11 cellular contexts compared by ENCODE assay signal in the genomic region with DNA sequence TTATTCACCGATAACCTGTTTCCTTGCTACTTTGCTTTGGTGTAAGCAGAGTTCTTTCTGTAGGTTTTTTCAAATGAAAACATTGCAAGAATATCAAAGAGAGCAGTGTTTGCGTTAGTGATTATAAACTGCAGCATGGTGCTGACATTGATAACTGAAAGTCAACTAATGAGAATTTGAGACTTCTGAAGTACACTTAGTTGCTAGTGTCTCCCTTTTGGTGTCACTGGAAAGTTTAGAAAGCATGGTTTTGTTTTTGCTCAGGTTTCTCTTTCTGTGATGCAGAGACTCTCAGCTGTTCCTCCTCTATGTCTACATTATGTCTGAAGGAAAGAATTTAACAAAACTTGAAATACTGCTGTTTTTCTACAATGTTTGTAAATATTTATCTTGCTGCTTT.
A peak's percentile ranks its signal among the peaks of the same experiment; 100 is the strongest.
DNase-seq lines count a peak whose midpoint lies in the region; ATAC-seq and TF ChIP-seq lines count a peak whose summit lies in the region.
"Had no signal": no experiment of that assay in that cellular context is flagged by ENCODE, and none has a peak within 500 bp of the region (broad histone marks: within the 10 kb centered on the region; RNA-seq: fewer than 3 reads in every experiment).

No MANE protein-coding gene starts in this region.

- 76 to 85% methylated on average over 2 of the region's 2 CpGs for WGBS in testis, 2 donors

- no peak for DNase-seq in effector memory CD8-positive, alpha-beta T cell
- DNase-seq in glutamatergic neuron (no peak), testis (no peak), activated gamma-delta T cell treated with Interleukin-2 at 50 U/mL for 16 hours (no peak), mucosa of descending colon (no peak)
- DNase-seq: activated CD4-positive, alpha-beta T cell treated with anti-CD3 and anti-CD28 coated beads, Interleukin-2, amount 10 ng/mL, durations not matched to agents 7 days and 5 days had no signal

- ATAC-seq in GM18519 (IDR thresholded peaks at IDR 0.05; ENCODE audit: low FRiP score, unreplicated experiment) (peak; percentile 53), GM21423 (IDR thresholded peaks at IDR 0.05; ENCODE audit: unreplicated experiment) (peak; percentile 52), HG03280 (IDR thresholded peaks at IDR 0.05; ENCODE audit: unreplicated experiment) (peak; percentile 79), mucosa of descending colon (no peak)
- no peak for ATAC-seq in effector memory CD8-positive, alpha-beta T cell (replicated peaks)
- ATAC-seq: HCT116 had no signal

- peaks cover 42 to 46% of the 10 kb centered on the region in 2 donors for H3K4me1 Mint-ChIP-seq in effector memory CD8-positive, alpha-beta T cell (ENCODE audit: low read depth in 2 of 2)
- H3K4me1 Mint-ChIP-seq in glutamatergic neuron (ENCODE audit: low read depth, unreplicated experiment) = peaks cover 4% of the 10 kb centered on the region

- no peaks in the 10 kb centered on the region for H3K9me3 ChIP-seq in testis
- H3K9me3 ChIP-seq in mucosa of descending colon = no peaks in the 10 kb centered on the region

- intact Hi-C loops in testis (cut with DNase I; ENCODE audit: low total_unique reads) (no loop called here), mucosa of descending colon (cut with DNase I, micrococcal nuclease) (no loop called here)

- peaks cover 50% of the 10 kb centered on the region for H3K36me3 Mint-ChIP-seq in effector memory CD8-positive, alpha-beta T cell (ENCODE audit: insufficient read depth)
- H3K36me3 Mint-ChIP-seq in glutamatergic neuron (ENCODE audit: unreplicated experiment) = no peaks in the 10 kb centered on the region

- H3K27me3 Mint-ChIP-seq in effector memory CD8-positive, alpha-beta T cell = no peaks in the 10 kb centered on the region
- no peaks in the 10 kb centered on the region for H3K27me3 Mint-ChIP-seq in glutamatergic neuron (ENCODE audit: unreplicated experiment)
- H3K27me3 Mint-ChIP-seq: activated CD4-positive, alpha-beta T cell treated with anti-CD3 and anti-CD28 coated beads, Interleukin-2, amount 10 ng/mL, durations not matched to agents 7 days and 5 days had no signal

- H3K9me3 Mint-ChIP-seq in effector memory CD8-positive, alpha-beta T cell = no peaks in the 10 kb centered on the region
- no peaks in the 10 kb centered on the region for H3K9me3 Mint-ChIP-seq in glutamatergic neuron (ENCODE audit: unreplicated experiment)
- H3K9me3 Mint-ChIP-seq: activated CD4-positive, alpha-beta T cell treated with anti-CD3 and anti-CD28 coated beads, Interleukin-2, amount 10 ng/mL, durations not matched to agents 7 days and 5 days; mesothelial cell of epicardium had no signal

- no peaks in the 10 kb centered on the region for H3K27me3 ChIP-seq in testis

- TF ChIP-seq CTCF in glutamatergic neuron (IDR thresholded peaks at IDR 0.05; ENCODE audit: partially characterized antibody, unreplicated experiment) (no peak), testis (IDR thresholded peaks at IDR 0.05) (no peak), mucosa of descending colon (IDR thresholded peaks at IDR 0.05) (no peak)

- no peaks in the 10 kb centered on the region for H3K36me3 ChIP-seq in testis (ENCODE audit: low read depth, missing control alignments)
- H3K36me3 ChIP-seq in mucosa of descending colon (ENCODE audit: low read depth) = no peaks in the 10 kb centered on the region

- H3K27ac Mint-ChIP-seq in effector memory CD8-positive, alpha-beta T cell = peak overlapping the region; percentile 67 to 81
- no peak overlapping the region for H3K27ac Mint-ChIP-seq in glutamatergic neuron (ENCODE audit: unreplicated experiment)
- H3K27ac Mint-ChIP-seq: activated CD4-positive, alpha-beta T cell treated with anti-CD3 and anti-CD28 coated beads, Interleukin-2, amount 10 ng/mL, durations not matched to agents 7 days and 5 days had no signal

- peaks cover 30% of the 10 kb centered on the region for H3K4me1 ChIP-seq in testis
- peaks cover 22% of the 10 kb centered on the region for H3K4me1 ChIP-seq in mucosa of descending colon (ENCODE audit: low read depth)

- no peak overlapping the region for H3K4me3 Mint-ChIP-seq in effector memory CD8-positive, alpha-beta T cell
- no peak overlapping the region for H3K4me3 Mint-ChIP-seq in glutamatergic neuron (ENCODE audit: unreplicated experiment)
- H3K4me3 Mint-ChIP-seq: activated CD4-positive, alpha-beta T cell treated with anti-CD3 and anti-CD28 coated beads, Interleukin-2, amount 10 ng/mL, durations not matched to agents 7 days and 5 days; mesothelial cell of epicardium had no signal

- no peak overlapping the region for H3K27ac ChIP-seq in testis

- H3K4me3 ChIP-seq in testis (no peak overlapping the region), mucosa of descending colon (no peak overlapping the region)

- no peak for TF ChIP-seq POLR2A in testis (IDR thresholded peaks at IDR 0.05)

Comparison
In these comparisons a context has a peak if more than half of its experiments do, and no peak if none do; other contexts are left out.
1. ATAC-seq: peak in GM18519 (single experiment), GM21423 (single experiment) and HG03280 (single experiment); none in effector memory CD8-positive, alpha-beta T cell (single experiment) and mucosa of descending colon (single experiment).